In genomic region chr12:65689508-65689907, GRCh38 we compare ENCODE assay signal across 26 cellular contexts.
A peak's percentile ranks its signal among the peaks of the same experiment; 100 is the strongest.
DNase-seq lines count a peak whose midpoint lies in the region.
"Had no signal": no experiment of that assay in that cellular context is flagged by ENCODE, and none has a peak within 500 bp of the region (broad histone marks: within the 10 kb centered on the region; RNA-seq: fewer than 3 reads in every experiment).

No MANE protein-coding gene starts in this region.

- H3K4me1 ChIP-seq in SJSA1 (replicated peaks) = no peaks in the 10 kb centered on the region
- H3K4me1 ChIP-seq: BE2C, BLaER1, Caco-2 had no signal

- H3K36me3 ChIP-seq in SJSA1 = no peaks in the 10 kb centered on the region
- H3K36me3 ChIP-seq: BE2C; BLaER1; BLaER1 treated with 17β-estradiol and CSF1 and Interleukin-3, amounts not matched to agents 10 nM and 100 nM had no signal

- H3K4me3 ChIP-seq in SJSA1 = no peak overlapping the region
- H3K4me3 ChIP-seq: A549; BLaER1; BLaER1 treated with 17β-estradiol and CSF1 and Interleukin-3, amounts not matched to agents 10 nM and 100 nM had no signal

- H3K27ac ChIP-seq in SJSA1 = no peak overlapping the region
- H3K27ac ChIP-seq: 22Rv1; A549; BLaER1; BLaER1 treated with 17β-estradiol and CSF1 and Interleukin-3, amounts not matched to agents 10 nM and 100 nM; C4-2B had no signal

- H3K27me3 ChIP-seq in SJSA1 (replicated peaks) = peaks cover 48% of the 10 kb centered on the region
- H3K27me3 ChIP-seq: BE2C; BLaER1; BLaER1 treated with 17β-estradiol and CSF1 and Interleukin-3, amounts not matched to agents 10 nM and 100 nM had no signal

- no peaks in the 10 kb centered on the region; the same call in 1 of the 2 replicates for H3K9me3 ChIP-seq in SJSA1 (replicated peaks)
- H3K9me3 ChIP-seq: A549, BE2C, BLaER1, Caco-2 had no signal

- DNase-seq in SJSA1 (ENCODE audit: low read depth in 1 of 2, low spot score in 2 of 2) (peak; percentile 58 to 67), DMS153 (lab: John Stamatoyannopoulos, UW) (no peak)
- DNase-seq: 8988T; ACHN; AML-193; BE2C; C1 segment of cervical spinal cord; Caco-2; Calu3; CD4-positive, alpha-beta memory T cell; CD4-positive, alpha-beta T cell; CD4-positive, CD25-positive, alpha-beta regulatory T cell; CD8-positive, alpha-beta memory T cell; CD8-positive, alpha-beta T cell; COR-L47; DMS 273 treated with DMSO at 0.1 percent for 48 hours; DMS53; DMS79; DMS79 treated with DMSO at 0.1 percent for 48 hours; DND-41; EL had no signal
